In the genomic region with DNA sequence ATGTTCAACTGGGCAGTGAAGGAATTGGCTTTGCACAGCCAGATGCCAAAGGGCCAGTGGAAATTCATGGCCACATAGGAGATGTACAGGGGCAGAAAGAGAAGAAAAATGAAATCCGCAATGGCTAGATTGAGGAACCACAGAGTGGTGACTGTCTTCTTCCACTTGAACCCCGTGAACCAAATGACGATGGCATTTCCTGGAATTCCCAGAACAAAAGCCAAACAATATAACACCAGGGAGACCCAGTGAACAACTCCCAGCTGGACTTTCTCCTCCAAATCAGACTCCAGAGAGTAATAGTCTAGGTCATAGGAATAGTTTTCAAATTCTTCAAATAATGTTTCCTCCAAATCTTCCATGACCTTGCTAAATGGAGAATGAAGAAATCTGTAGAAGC, we compare ENCODE assay signal across 18 cellular contexts. TPM values are rescaled to one million over a fixed set of nuclear protein-coding genes. Genes with fewer than 3 reads are reported as not detected.
DNase-seq lines count a peak whose midpoint lies in the region; ATAC-seq lines count a peak whose summit lies in the region.
"Had no signal": no experiment of that assay in that cellular context is flagged by ENCODE, and none has a peak within 500 bp of the region (broad histone marks: within the 10 kb centered on the region; RNA-seq: fewer than 3 reads in every experiment).

No MANE protein-coding gene starts in this region.

- H3K27me3 ChIP-seq in endocrine pancreas (ENCODE audit: control insufficient read depth, insufficient read depth, low read length) (no peaks in the 10 kb centered on the region), skeletal muscle tissue (ENCODE audit: control insufficient read depth in 3 of 3, insufficient read depth in 3 of 3, low read length in 3 of 3) (no peaks in the 10 kb centered on the region)

- ATAC-seq in HG02623 (IDR thresholded peaks at IDR 0.05; ENCODE audit: unreplicated experiment): no peak
- ATAC-seq in GM21529 (IDR thresholded peaks at IDR 0.05; ENCODE audit: unreplicated experiment): no peak
- no peak for ATAC-seq in HG02870 (IDR thresholded peaks at IDR 0.05; ENCODE audit: unreplicated experiment)

- no peaks in the 10 kb centered on the region for H3K36me3 ChIP-seq in endocrine pancreas (ENCODE audit: control insufficient read depth, insufficient read depth, low read length)
- H3K36me3 ChIP-seq in skeletal muscle tissue (ENCODE audit: control insufficient read depth in 3 of 3, insufficient read depth in 3 of 3, low read length in 3 of 3): no peaks in the 10 kb centered on the region

- H3K4me3 ChIP-seq in endocrine pancreas (ENCODE audit: control insufficient read depth, insufficient read depth, low read length) (no peak overlapping the region), skeletal muscle tissue (ENCODE audit: low read length in 3 of 3) (no peak overlapping the region)
- H3K4me3 ChIP-seq: GM23248 had no signal

- DNase-seq in dermis blood vessel endothelial cell (peak; percentile 61), lung microvascular endothelial cell (ENCODE audit: low read depth in 2 of 2) (peak; percentile 48 to 62)
- DNase-seq in activated CD4-positive, alpha-beta T cell treated with anti-CD3 and anti-CD28 coated beads, Interleukin-2, amount 50 U/mL, for 1 hour: no peak
- DNase-seq: C1 segment of cervical spinal cord; Calu3; CD4-positive, alpha-beta memory T cell; COR-L47; DMS53; DMS79 treated with DMSO at 0.1 percent for 48 hours; GF-D8; GM23248; H7; HCEC 1CT had no signal

- peak overlapping the region; percentile 16 for H3K27ac ChIP-seq in skeletal muscle tissue (ENCODE audit: low read depth, low read length)
- H3K27ac ChIP-seq: GM23248 had no signal

- H3K9me3 ChIP-seq in endocrine pancreas (ENCODE audit: control insufficient read depth, low read length) (no peaks in the 10 kb centered on the region), skeletal muscle tissue (ENCODE audit: control insufficient read depth in 3 of 3, low read length in 3 of 3) (no peaks in the 10 kb centered on the region)

- peak overlapping the region; percentile 24 for H3K9ac ChIP-seq in endocrine pancreas (ENCODE audit: control insufficient read depth, insufficient read depth, low read length)
- no peak overlapping the region for H3K9ac ChIP-seq in skeletal muscle tissue (ENCODE audit: low read depth in 1 of 3, low read length in 3 of 3)
- H3K9ac ChIP-seq: GM23248 had no signal

- no peaks in the 10 kb centered on the region for H3K4me1 ChIP-seq in endocrine pancreas (ENCODE audit: control insufficient read depth, insufficient read depth, low read length)
- H3K4me1 ChIP-seq in skeletal muscle tissue (ENCODE audit: control insufficient read depth in 3 of 3, insufficient read depth in 3 of 3, low read length in 3 of 3): no peaks in the 10 kb centered on the region

RNA-seq across cellular contexts. Expression of a gene that starts 17.2 kb away (rescaled TPM):
- total RNA-seq in dermis blood vessel endothelial cell: 389 and 535 TPM in 2 replicates
- 432 and 452 TPM in 2 replicates for total RNA-seq in lung microvascular endothelial cell
- 603 TPM for total RNA-seq in skeletal muscle tissue

RNA-seq across cellular contexts. Expression of a gene that starts 17.6 kb away (rescaled TPM):
- 173 and 195 TPM in 2 replicates for total RNA-seq in dermis blood vessel endothelial cell
- total RNA-seq in lung microvascular endothelial cell: 77.4 and 101 TPM in 2 replicates
- total RNA-seq in skeletal muscle tissue: 93.9 TPM
